9 cellular contexts compared by ENCODE assay signal in genomic region chr22:30422481-30423295, GRCh38. TPM values are rescaled to one million over a fixed set of nuclear protein-coding genes. Genes with fewer than 3 reads are reported as not detected.
DNase-seq lines count a peak whose midpoint lies in the region; ATAC-seq and TF ChIP-seq lines count a peak whose summit lies in the region.
"Had no signal": no experiment of that assay in that cellular context is flagged by ENCODE, and none has a peak within 500 bp of the region (broad histone marks: within the 10 kb centered on the region; RNA-seq: fewer than 3 reads in every experiment).

No MANE protein-coding gene starts in this region.

- no peak for TF ChIP-seq EP300 in ovary (IDR thresholded peaks at IDR 0.05)

- peak overlapping the region; percentile 97 for H3K27ac Mint-ChIP-seq in activated naive CD8-positive, alpha-beta T cell treated with anti-CD3 and anti-CD28 coated beads for 36 hours

- H3K4me3 ChIP-seq in heart left ventricle (peak overlapping the region; percentile 41 to 88 (median 71)), ovary (peak overlapping the region; percentile 55)

- WGBS in heart left ventricle, 4 donors: 35 to 39% (median 38%) methylated on average over 18 of the region's 18 CpGs
- 24 to 30% (median 30%) methylated on average over 18 of the region's 18 CpGs for WGBS in ovary, 3 donors

- H3K27me3 Mint-ChIP-seq in activated naive CD8-positive, alpha-beta T cell treated with anti-CD3 and anti-CD28 coated beads for 36 hours: no peaks in the 10 kb centered on the region

- peaks cover 4 to 54% (median 33%) of the 10 kb centered on the region in 12 donors for H3K4me1 ChIP-seq in heart left ventricle
- H3K4me1 ChIP-seq in ovary (ENCODE audit: insufficient read depth): peaks cover 6% of the 10 kb centered on the region

- TF ChIP-seq POLR2A in heart left ventricle (IDR thresholded peaks at IDR 0.05): peak in 1 of 2 donors; percentile 45
- TF ChIP-seq POLR2A in ovary (IDR thresholded peaks at IDR 0.05): no peak

- H3K27ac ChIP-seq in heart left ventricle: peak overlapping the region; percentile 87 to 99 (median 96)
- H3K27ac ChIP-seq in ovary: peak overlapping the region; percentile 79 to 97

- H3K9me3 Mint-ChIP-seq in activated naive CD8-positive, alpha-beta T cell treated with anti-CD3 and anti-CD28 coated beads for 36 hours: no peaks in the 10 kb centered on the region

- no peak for TF ChIP-seq CTCF in heart left ventricle (IDR thresholded peaks at IDR 0.05)
- TF ChIP-seq CTCF in ovary (IDR thresholded peaks at IDR 0.05): no peak

- peak overlapping the region; percentile 91 for H3K4me3 Mint-ChIP-seq in activated naive CD8-positive, alpha-beta T cell treated with anti-CD3 and anti-CD28 coated beads for 36 hours

- H3K27me3 ChIP-seq in heart left ventricle (no peaks in the 10 kb centered on the region), ovary (no peaks in the 10 kb centered on the region)

- H3K36me3 Mint-ChIP-seq in activated naive CD8-positive, alpha-beta T cell treated with anti-CD3 and anti-CD28 coated beads for 36 hours: peaks cover 47% of the 10 kb centered on the region

- H3K4me1 Mint-ChIP-seq in activated naive CD8-positive, alpha-beta T cell treated with anti-CD3 and anti-CD28 coated beads for 36 hours: peaks cover 50% of the 10 kb centered on the region

- intact Hi-C loops in heart left ventricle (cut with DNase I): loop anchor here in 3 of 10 donors (10.0 kb wide), 2 partner anchors 162 to 182 kb away; partner anchors contain the start of gene TCN2 (in 2 of the 3)
- intact Hi-C loops in ovary (cut with DNase I): loop anchor here in 1 of 4 donors (10.0 kb wide), 1 partner anchor 172 kb away; the partner anchor contains the start of gene PES1

- ATAC-seq in heart left ventricle (peak in 3 of 4 donors; percentile 2 to 59 (median 49)), GM21381 (IDR thresholded peaks at IDR 0.05; ENCODE audit: unreplicated experiment) (no peak), HG02840 (IDR thresholded peaks at IDR 0.05; ENCODE audit: low FRiP score, unreplicated experiment) (no peak)

- H3K9me3 ChIP-seq in heart left ventricle (no peaks in the 10 kb centered on the region), ovary (no peaks in the 10 kb centered on the region)

- peaks cover 0 to 38% (median 23%) of the 10 kb centered on the region in 9 donors for H3K36me3 ChIP-seq in heart left ventricle
- no peaks in the 10 kb centered on the region for H3K36me3 ChIP-seq in ovary

- DNase-seq in DMS 273 (lab: John Stamatoyannopoulos, UW; ENCODE audit: unreplicated experiment) (peak; percentile 64), DMS 273 treated with DMSO at 0.1 percent for 48 hours (lab: John Stamatoyannopoulos, UW) (no peak), NCI-H345 treated with DMSO at 0.1 percent for 48 hours (lab: John Stamatoyannopoulos, UW; ENCODE audit: unreplicated experiment) (peak; percentile 0), heart left ventricle (peak; percentile 29 to 89 (median 55)), ovary (peak; percentile 50 to 80 (median 65))
- DNase-seq in activated naive CD8-positive, alpha-beta T cell treated with anti-CD3 and anti-CD28 coated beads for 36 hours: peak; percentile 50

RNA-seq across cellular contexts. Expression of gene MTFP1, which starts 2.9 kb away (rescaled TPM):
- total RNA-seq in activated naive CD8-positive, alpha-beta T cell treated with anti-CD3 and anti-CD28 coated beads for 36 hours: 100 to 1,000 TPM; 109 to 114 TPM
- 10 to 100 TPM in 7 of 9 donors, 1 to 10 TPM in 2; 5.0 to 44.0 (median 15.9) TPM for total RNA-seq in heart left ventricle
- 100 to 1,000 TPM in 1 of 2 donors, 10 to 100 TPM in 1; 36.2 to 139 TPM for polyA plus RNA-seq in heart left ventricle
- total RNA-seq in ovary: 10 to 100 TPM in 1 of 7 donors, 1 to 10 TPM in 6; 1.7 to 10.9 (median 7.1) TPM
- polyA plus RNA-seq in ovary: 1 to 10 TPM; 3.8 to 4.0 TPM

RNA-seq across cellular contexts. Expression of gene SEC14L2, which starts 25.9 kb away (rescaled TPM):
- 1 to 10 TPM; 9.1 to 9.4 TPM for total RNA-seq in activated naive CD8-positive, alpha-beta T cell treated with anti-CD3 and anti-CD28 coated beads for 36 hours
- total RNA-seq in heart left ventricle: 1 to 10 TPM in 5 of 9 donors, under 1 TPM in 4; 0.35 to 3.9 (median 1.6) TPM
- 10 to 100 TPM in 1 of 2 donors, under 1 TPM in 1; 0.30 to 11.2 TPM for polyA plus RNA-seq in heart left ventricle
- total RNA-seq in ovary: 10 to 100 TPM in 3 of 7 donors, 1 to 10 TPM in 4; 3.0 to 14.3 (median 9.0) TPM
- 1 to 10 TPM; 2.5 to 8.2 TPM for polyA plus RNA-seq in ovary

RNA-seq across cellular contexts. Expression of gene RNF215, which starts 35.5 kb away (rescaled TPM):
- total RNA-seq in activated naive CD8-positive, alpha-beta T cell treated with anti-CD3 and anti-CD28 coated beads for 36 hours: 1 to 10 TPM; 3.3 to 3.9 TPM
- total RNA-seq in heart left ventricle (10 to 100 TPM in 1 of 9 donors, 1 to 10 TPM in 8; 3.3 to 12.2 (median 6.7) TPM), ovary (10 to 100 TPM in 5 of 7 donors, 1 to 10 TPM in 2; 6.1 to 26.1 (median 15.4) TPM)
- polyA plus RNA-seq in heart left ventricle (1 to 10 TPM; 4.2 to 7.0 TPM), ovary (10 to 100 TPM in 1 of 2 donors, 1 to 10 TPM in 1; 2.9 to 13.6 TPM)

RNA-seq across cellular contexts. Expression of gene SEC14L3, which starts 49.1 kb away (rescaled TPM):
- total RNA-seq in activated naive CD8-positive, alpha-beta T cell treated with anti-CD3 and anti-CD28 coated beads for 36 hours: not detected
- total RNA-seq in heart left ventricle: not detected
- not detected for polyA plus RNA-seq in heart left ventricle
- not detected for total RNA-seq in ovary
- polyA plus RNA-seq in ovary: not detected
- total RNA-seq: pulmonary artery endothelial cell had no signal

Comparison
In these comparisons a context has a peak if more than half of its experiments do, and no peak if none do; other contexts are left out.
1. ATAC-seq: peak in heart left ventricle (3 of 4); none in GM21381 (single experiment) and HG02840 (single experiment).